1 cellular context compared by ENCODE assay signal in genomic region chr3:157530637-157531300, GRCh38.
TF ChIP-seq lines count a peak whose summit lies in the region.

No MANE protein-coding gene starts in this region.

TF ChIP-seq in K562, 482 proteins besides CTCF, POLR2A, EP300 and RAD21:
- no peak for TF ChIP-seq ARID4B (CRISPR knock-in tag; IDR thresholded peaks at IDR 0.05)
- TF ChIP-seq FOSL1 (tag; conservative IDR thresholded peaks at IDR 0.05), result peak; percentile 83
- no peak for TF ChIP-seq HMG20B (CRISPR knock-in tag; IDR thresholded peaks at IDR 0.05)
- 0 out of 6 replicates have a peak, but pooled peaks of 1 of the 3 experiments have one; percentile 25 for TF ChIP-seq ZBTB11 (CRISPR knock-in tag; IDR thresholded peaks at IDR 0.05)
- 0 out of 2 replicates have a peak, but pooled peaks have one; percentile 36 for TF ChIP-seq ZNF384 (IDR thresholded peaks at IDR 0.05; ENCODE audit: low read depth, low read length)
- no peak for TF ChIP-seq SAP30 (IDR thresholded peaks at IDR 0.05; ENCODE audit: borderline replicate concordance, insufficient read depth, low read depth, low read length, poor library complexity, severe bottlenecking)
- TF ChIP-seq PRDM10 (IDR thresholded peaks at IDR 0.05; ENCODE audit: partially characterized antibody), result peak; percentile 13
- TF ChIP-seq ZZZ3 (IDR thresholded peaks at IDR 0.05), result no peak
- TF ChIP-seq DPF2 (IDR thresholded peaks at IDR 0.05), result 0 out of 2 replicates have a peak, but pooled peaks have one; percentile 5
- TF ChIP-seq REST (CRISPR knock-in tag; IDR thresholded peaks at IDR 0.05; ENCODE audit: low read depth), result no peak
